Comparison of ENCODE assay signal across 1 cellular context in the genomic region with DNA sequence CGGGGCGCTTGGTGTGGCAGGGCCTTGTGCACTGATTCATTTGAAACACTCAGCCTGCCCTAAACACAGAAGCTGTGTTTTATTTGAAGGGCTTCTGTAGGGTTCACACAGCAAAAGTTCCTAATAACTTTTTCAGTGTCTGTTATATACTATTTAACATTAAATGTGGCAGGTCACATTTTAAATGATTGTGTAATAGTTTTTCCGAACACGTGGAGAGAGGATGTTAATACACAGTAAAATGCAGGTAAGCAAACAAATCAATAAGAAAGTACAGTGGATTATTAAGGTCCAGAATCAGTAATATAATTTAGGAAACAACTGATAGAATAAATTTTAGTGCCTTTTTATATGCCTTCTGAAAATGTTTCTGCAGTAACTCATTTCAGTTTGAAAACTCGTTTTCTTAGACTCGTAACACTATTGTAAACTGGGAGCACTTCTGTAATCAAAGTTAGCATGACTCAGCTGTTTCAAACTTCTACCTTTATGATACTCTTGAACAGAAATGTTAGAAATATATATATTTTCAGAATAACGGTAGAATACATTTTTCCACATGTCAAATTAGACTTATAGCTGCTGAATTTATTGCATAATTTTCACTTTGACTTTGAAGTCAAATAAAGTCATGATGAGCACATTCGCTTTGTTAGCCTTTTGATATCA.
TF ChIP-seq lines count a peak whose summit lies in the region.

No MANE protein-coding gene starts in this region.

TF ChIP-seq in K562, 482 proteins besides CTCF, POLR2A, EP300 and RAD21 (continued from another document):
- TF ChIP-seq, protein P1, sequence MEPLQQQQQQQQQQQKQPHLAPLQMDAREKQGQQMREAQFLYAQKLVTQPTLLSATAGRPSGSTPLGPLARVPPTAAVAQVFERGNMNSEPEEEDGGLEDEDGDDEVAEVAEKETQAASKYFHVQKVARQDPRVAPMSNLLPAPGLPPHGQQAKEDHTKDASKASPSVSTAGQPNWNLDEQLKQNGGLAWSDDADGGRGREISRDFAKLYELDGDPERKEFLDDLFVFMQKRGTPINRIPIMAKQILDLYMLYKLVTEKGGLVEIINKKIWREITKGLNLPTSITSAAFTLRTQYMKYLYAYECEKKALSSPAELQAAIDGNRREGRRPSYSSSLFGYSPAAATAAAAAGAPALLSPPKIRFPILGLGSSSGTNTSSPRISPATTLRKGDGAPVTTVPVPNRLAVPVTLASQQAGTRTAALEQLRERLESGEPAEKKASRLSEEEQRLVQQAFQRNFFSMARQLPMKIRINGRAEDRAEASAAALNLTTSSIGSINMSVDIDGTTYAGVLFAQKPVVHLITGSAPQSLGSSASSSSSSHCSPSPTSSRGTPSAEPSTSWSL (CRISPR knock-in tag; IDR thresholded peaks at IDR 0.05; ENCODE audit: borderline replicate concordance) = no peak
- no peak for TF ChIP-seq JUNB (CRISPR knock-in tag; conservative IDR thresholded peaks at IDR 0.05)
- no peak for TF ChIP-seq ZBTB43 (CRISPR knock-in tag; IDR thresholded peaks at IDR 0.05)
- no peak for TF ChIP-seq HCFC1 (IDR thresholded peaks at IDR 0.05; ENCODE audit: low read depth, low read length)
- peak; percentile 54 for TF ChIP-seq C11orf30 (IDR thresholded peaks at IDR 0.05; ENCODE audit: low read depth)
- TF ChIP-seq SETDB1 (IDR thresholded peaks at IDR 0.05; ENCODE audit: low read length) = no peak
- no peak for TF ChIP-seq TCF7 (IDR thresholded peaks at IDR 0.05; ENCODE audit: borderline replicate concordance)
- no peak for TF ChIP-seq LARP7 (IDR thresholded peaks at IDR 0.05)
- no peak for TF ChIP-seq E2F5 (CRISPR knock-in tag; IDR thresholded peaks at IDR 0.05)
- TF ChIP-seq SIN3B (IDR thresholded peaks at IDR 0.05; ENCODE audit: low read depth) = no peak
- TF ChIP-seq POLR3G (IDR thresholded peaks at IDR 0.05; ENCODE audit: extremely low read depth, insufficient read length, insufficient replicate concordance) = no peak
- no peak for TF ChIP-seq GTF2A2 (tag; IDR thresholded peaks at IDR 0.05)
- TF ChIP-seq GABPB1 (CRISPR knock-in tag; IDR thresholded peaks at IDR 0.05) = no peak
- TF ChIP-seq SMAD1 (IDR thresholded peaks at IDR 0.05; ENCODE audit: low read depth, low read length, partially characterized antibody) = no peak
- TF ChIP-seq ZNF263 (CRISPR knock-in tag; IDR thresholded peaks at IDR 0.05; ENCODE audit: borderline replicate concordance) = no peak
- no peak for TF ChIP-seq ZBTB5 (IDR thresholded peaks at IDR 0.05)
- TF ChIP-seq MAFK (IDR thresholded peaks at IDR 0.05; ENCODE audit: low read length) = peak; percentile 52; the same call in 1 of the 2 replicates
- peak; percentile 58 for TF ChIP-seq NFE2 (IDR thresholded peaks at IDR 0.05; ENCODE audit: low read depth)
- TF ChIP-seq, protein P2, sequence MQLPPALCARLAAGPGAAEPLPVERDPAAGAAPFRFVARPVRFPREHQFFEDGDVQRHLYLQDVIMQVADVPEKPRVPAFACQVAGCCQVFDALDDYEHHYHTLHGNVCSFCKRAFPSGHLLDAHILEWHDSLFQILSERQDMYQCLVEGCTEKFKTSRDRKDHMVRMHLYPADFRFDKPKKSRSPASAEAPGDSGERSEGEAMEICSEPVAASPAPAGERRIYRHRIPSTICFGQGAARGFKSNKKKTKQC (CRISPR knock-in tag; IDR thresholded peaks at IDR 0.05) = no peak
- peak; percentile 66 for TF ChIP-seq MAFG (tag; conservative IDR thresholded peaks at IDR 0.05)
- TF ChIP-seq MAFF (IDR thresholded peaks at IDR 0.05; ENCODE audit: low read length) = peak; percentile 63; the same call in 1 of the 2 replicates
- no peak for TF ChIP-seq ZNF23 (CRISPR knock-in tag; IDR thresholded peaks at IDR 0.05)
- TF ChIP-seq NFE2L1 (tag; IDR thresholded peaks at IDR 0.05; ENCODE audit: borderline replicate concordance, low read depth) = peak; percentile 41; the same call in 1 of the 2 replicates
- TF ChIP-seq ZNF316 (IDR thresholded peaks at IDR 0.05) = peak; percentile 46
- no peak for TF ChIP-seq KAT8 (IDR thresholded peaks at IDR 0.05; ENCODE audit: low read depth)
- no peak for TF ChIP-seq ZBTB1 (CRISPR knock-in tag; IDR thresholded peaks at IDR 0.05; ENCODE audit: borderline replicate concordance, low read depth)
- no peak for TF ChIP-seq ZNF398 (CRISPR knock-in tag; IDR thresholded peaks at IDR 0.05)
